Comparison of ENCODE assay signal across 1 cellular context in the genomic region with DNA sequence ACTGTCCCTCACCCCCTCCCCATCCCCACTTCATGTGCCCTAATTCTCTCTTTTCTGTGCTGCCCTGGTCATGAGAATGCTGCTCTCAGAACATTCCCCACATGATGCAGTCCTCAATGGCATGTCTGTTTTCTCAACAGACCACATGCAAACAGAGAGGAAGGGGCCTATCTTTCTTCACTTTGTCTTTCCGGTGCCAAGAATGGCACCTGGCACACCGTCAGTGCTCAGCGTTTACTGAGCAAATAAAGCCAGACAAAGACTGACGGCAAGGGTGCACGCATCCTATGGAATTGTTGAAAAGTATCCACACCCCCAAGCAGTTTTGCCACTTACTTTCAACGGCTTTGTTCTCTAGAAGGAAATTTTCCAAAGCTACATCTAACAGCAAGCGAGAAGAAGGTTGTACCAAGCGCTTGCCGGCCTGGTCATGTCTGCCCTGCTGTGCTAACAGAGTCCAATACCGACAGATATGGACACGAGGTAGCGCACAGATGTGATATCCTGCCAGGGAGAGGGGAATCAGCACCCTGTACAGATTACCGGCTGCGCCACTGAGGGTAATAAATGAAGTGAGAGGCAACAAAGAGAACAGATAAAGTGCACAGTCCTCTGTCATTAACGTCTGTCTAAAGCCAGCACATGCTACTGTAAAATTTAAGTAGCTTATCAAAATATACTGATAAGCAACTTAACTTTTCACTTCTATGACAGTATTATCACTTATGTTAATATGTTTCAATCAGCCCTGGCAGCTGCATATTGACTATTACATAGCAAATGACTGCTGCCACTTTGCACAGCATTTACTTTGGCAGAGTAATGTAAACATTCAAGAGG.
TF ChIP-seq lines count a peak whose summit lies in the region.

No MANE protein-coding gene starts in this region.

TF ChIP-seq in GM12878, 131 proteins besides CTCF, POLR2A, EP300 and RAD21:
- TF ChIP-seq CBX5 (IDR thresholded peaks at IDR 0.05; ENCODE audit: low read depth): no peak
